30 cellular contexts compared by ENCODE assay signal in genomic region chr13:49553888-49554287, GRCh38. TPM values are rescaled to one million over a fixed set of nuclear protein-coding genes. Genes with fewer than 3 reads are reported as not detected.
"Had no signal": no experiment of that assay in that cellular context is flagged by ENCODE, and none has a peak within 500 bp of the region (broad histone marks: within the 10 kb centered on the region; RNA-seq: fewer than 3 reads in every experiment).

No MANE protein-coding gene starts in this region.

- H3K4me3 ChIP-seq: neural progenitor cell, ovary, psoas muscle, right lobe of liver, sigmoid colon, suprapubic skin, testis, tibial nerve, upper lobe of left lung, vagina had no signal

- H2AFZ ChIP-seq: neural progenitor cell, parathyroid adenoma had no signal

- ATAC-seq: naive thymus-derived CD4-positive, alpha-beta T cell; natural killer cell; psoas muscle; right cardiac atrium; right lobe of liver; stimulated activated effector memory CD8-positive, alpha-beta T cell treated with anti-CD3 and anti-CD28 coated beads, Interleukin-12 subunit alpha, Interleukin-12 subunit beta, amount 100 ng/mL, for 72 hours; stimulated activated naive CD8-positive, alpha-beta T cell treated with anti-CD3 and anti-CD28 coated beads, Interleukin-15, amount 100 ng/mL, for 72 hours; stimulated activated naive CD8-positive, alpha-beta T cell treated with anti-CD3 and anti-CD28 coated beads, Interleukin-15, Interleukin-2, amounts not matched to agents 100 U/mL and 50 U/mL, for 24 hours had no signal

- H3K79me2 ChIP-seq: parathyroid adenoma had no signal

- H3K4me1 ChIP-seq: neural progenitor cell, parathyroid adenoma, psoas muscle, right lobe of liver, sigmoid colon, suprapubic skin, testis, tibial nerve, upper lobe of left lung, vagina had no signal

- H3K27me3 Mint-ChIP-seq: naive thymus-derived CD4-positive, alpha-beta T cell; stimulated activated naive CD8-positive, alpha-beta T cell treated with anti-CD3 and anti-CD28 coated beads, Interleukin-15, amount 100 ng/mL, for 72 hours had no signal

- H3K27me3 ChIP-seq: neural progenitor cell, ovary, right lobe of liver, sigmoid colon, suprapubic skin, testis, tibial nerve, upper lobe of left lung, vagina had no signal

- H3K9me3 ChIP-seq: ovary, psoas muscle, right lobe of liver, sigmoid colon, suprapubic skin, testis, tibial nerve, upper lobe of left lung, vagina had no signal

- H3K9me3 Mint-ChIP-seq: naive thymus-derived CD4-positive, alpha-beta T cell; natural killer cell; nephron; neural progenitor cell; stimulated activated effector memory CD8-positive, alpha-beta T cell treated with anti-CD3 and anti-CD28 coated beads, Interleukin-12 subunit alpha, Interleukin-12 subunit beta, amount 100 ng/mL, for 72 hours; stimulated activated naive CD8-positive, alpha-beta T cell treated with anti-CD3 and anti-CD28 coated beads, Interleukin-15, amount 100 ng/mL, for 72 hours had no signal

- H3K4me1 Mint-ChIP-seq: nephron; neural progenitor cell; stimulated activated effector memory CD8-positive, alpha-beta T cell treated with anti-CD3 and anti-CD28 coated beads, Interleukin-12 subunit alpha, Interleukin-12 subunit beta, amount 100 ng/mL, for 72 hours; stimulated activated naive CD8-positive, alpha-beta T cell treated with anti-CD3 and anti-CD28 coated beads, Interleukin-15, amount 100 ng/mL, for 72 hours had no signal

- H3K36me3 ChIP-seq: ovary had no signal

- DNase-seq: naive thymus-derived CD4-positive, alpha-beta T cell; natural killer cell; occipital lobe; ovary; posterior cingulate gyrus; psoas muscle; right cardiac atrium; right lobe of liver; sigmoid colon; small intestine; stimulated activated CD4-positive, alpha-beta T cell treated with anti-CD3 and anti-CD28 coated beads, Interleukin-15, amount 100 ng/mL, for 24 hours; stimulated activated CD4-positive, alpha-beta T cell treated with anti-CD3 and anti-CD28 coated beads, Interleukin-2, amount 100 ng/mL, for 24 hours; stimulated activated CD4-positive, alpha-beta T cell treated with anti-CD3 and anti-CD28 coated beads, Interleukin-2, amount 100 ng/mL, for 48 hours; stimulated activated CD4-positive, alpha-beta T cell treated with anti-CD3 and anti-CD28 coated beads, Interleukin-4, amount 100 ng/mL, for 24 hours; stimulated activated naive CD4-positive, alpha-beta T cell; stimulated activated naive CD8-positive, alpha-beta T cell treated with anti-CD3 and anti-CD28 coated beads, Interleukin-15, amount 100 ng/mL, for 72 hours; stimulated activated naive CD8-positive, alpha-beta T cell treated with anti-CD3 and anti-CD28 coated beads, Interleukin-15, Interleukin-2, amounts not matched to agents 100 U/mL and 50 U/mL, for 24 hours; substantia nigra; testis; trophoblast cell had no signal

- H3K4me3 Mint-ChIP-seq: naive thymus-derived CD4-positive, alpha-beta T cell; natural killer cell; nephron; neural progenitor cell; stimulated activated effector memory CD8-positive, alpha-beta T cell treated with anti-CD3 and anti-CD28 coated beads, Interleukin-12 subunit alpha, Interleukin-12 subunit beta, amount 100 ng/mL, for 72 hours; stimulated activated naive CD8-positive, alpha-beta T cell treated with anti-CD3 and anti-CD28 coated beads, Interleukin-15, amount 100 ng/mL, for 72 hours had no signal

- H3K9ac ChIP-seq: neural progenitor cell, parathyroid adenoma had no signal

- H3K27ac ChIP-seq: neural progenitor cell, ovary, parathyroid adenoma, psoas muscle, right lobe of liver, sigmoid colon, suprapubic skin, testis, tibial nerve, upper lobe of left lung, vagina had no signal

- H3K4me2 ChIP-seq: neural progenitor cell had no signal

- H3K27ac Mint-ChIP-seq: naive thymus-derived CD4-positive, alpha-beta T cell; natural killer cell; nephron; neural progenitor cell; progenitor cell of endocrine pancreas; stimulated activated effector memory CD8-positive, alpha-beta T cell treated with anti-CD3 and anti-CD28 coated beads, Interleukin-12 subunit alpha, Interleukin-12 subunit beta, amount 100 ng/mL, for 72 hours; stimulated activated naive CD8-positive, alpha-beta T cell treated with anti-CD3 and anti-CD28 coated beads, Interleukin-15, amount 100 ng/mL, for 72 hours had no signal

RNA-seq across cellular contexts. Expression of gene PHF11, which starts 58.1 kb away (rescaled TPM):
- polyA plus RNA-seq: neural cell had no signal
